Comparison of ENCODE assay signal across 27 cellular contexts in genomic region chr13:63088226-63088625, GRCh38.
DNase-seq lines count a peak whose midpoint lies in the region; ATAC-seq, FAIRE-seq and TF ChIP-seq lines count a peak whose summit lies in the region.
"Had no signal": no experiment of that assay in that cellular context is flagged by ENCODE, and none has a peak within 500 bp of the region (broad histone marks: within the 10 kb centered on the region; RNA-seq: fewer than 3 reads in every experiment).

No MANE protein-coding gene starts in this region.

- no peak for FAIRE-seq in GM12878 (lab: Jason Lieb, UNC)
- FAIRE-seq: A204.1, GM18507, small intestine had no signal

- TF ChIP-seq CTCF in left ventricle myocardium inferior (IDR thresholded peaks at IDR 0.05; ENCODE audit: borderline replicate concordance) (no peak), GM12878 (IDR thresholded peaks at IDR 0.05 in 2 of 3, conservative IDR thresholded peaks at IDR 0.05 in 1 of 3; ENCODE audit: control insufficient read depth in 2 of 3, extremely low read depth in 1 of 3, insufficient read depth in 1 of 3, low read depth in 3 of 3, low read length in 3 of 3) (no peak)

- intact Hi-C loops in Right ventricle myocardium superior (cut with DNase I), result no loop called here
- intact Hi-C loops in left ventricle myocardium inferior (cut with micrococcal nuclease), result no loop called here
- intact Hi-C loops in GM12878 (cut with micrococcal nuclease; ENCODE audit: unreplicated experiment), result no loop called here
- intact Hi-C loops in right cardiac atrium (cut with DNase I), result no loop called here
- intact Hi-C loops in activated T-helper 1 cell treated with anti-CD3 and anti-CD28 coated beads, Interleukin-12 subunit alpha, Interleukin-12 subunit beta, Interleukin-2, Interleukin-4 antibody, amounts not matched to agents 30 ng/mL and 10 ng/mL and 1 ng/mL, durations not matched to agents 14 hours and 24 hours and 36 hours (cut with micrococcal nuclease), result no loop called here

- CTCF ChIA-PET in GM12878 (lab: Yijun Ruan, JAX), result no interaction called here

- no peaks in the 10 kb centered on the region for H3K4me1 Mint-ChIP-seq in activated T-helper 1 cell treated with anti-CD3 and anti-CD28 coated beads, Interleukin-12 subunit alpha, Interleukin-12 subunit beta, Interleukin-2, Interleukin-4 antibody, amounts not matched to agents 30 ng/mL and 10 ng/mL and 1 ng/mL, durations not matched to agents 14 hours and 24 hours and 36 hours (ENCODE audit: low read depth)
- H3K4me1 Mint-ChIP-seq: neural crest cell had no signal

- no peak for DNase-seq in Right ventricle myocardium superior
- no peak for DNase-seq in left ventricle myocardium inferior
- DNase-seq in GM12878 (ENCODE audit: low read depth, low spot score), result no peak
- DNase-seq in right cardiac atrium, result peak in 2 of 3 donors; percentile 11 to 38
- DNase-seq in DMS 273 (lab: John Stamatoyannopoulos, UW; ENCODE audit: unreplicated experiment), result no peak
- no peak for DNase-seq in activated T-cell treated with anti-CD3 and anti-CD28 coated beads, Interleukin-2, amount 50 U/mL, for 1 hour
- no peak for DNase-seq in activated T-helper 1 cell treated with anti-CD3 and anti-CD28 coated beads, Interleukin-12 subunit alpha, Interleukin-12 subunit beta, Interleukin-2, Interleukin-4 antibody, amounts not matched to agents 30 ng/mL and 10 ng/mL and 1 ng/mL, durations not matched to agents 14 hours and 24 hours and 36 hours (ENCODE audit: low spot score)
- DNase-seq: activated gamma-delta T cell treated with Interleukin-2 at 50 U/mL for 16 hours; amniotic stem cell; central memory CD4-positive, alpha-beta T cell; EL; HFFc6; left colon; MM.1S; NCI-H146; NCI-H2171 treated with DMSO at 0.1 percent for 48 hours; NCI-H526; small intestine; stimulated activated naive CD4-positive, alpha-beta T cell; transverse colon had no signal

- H3K9me3 ChIP-seq in left ventricle myocardium inferior (replicated peaks) (peaks cover 10% of the 10 kb centered on the region), GM12878 (replicated peaks; ENCODE audit: control insufficient read depth, insufficient read depth, low read length) (no peaks in the 10 kb centered on the region), right cardiac atrium (ENCODE audit: control insufficient read depth, low read length) (no peaks in the 10 kb centered on the region)
- H3K9me3 ChIP-seq: prostate gland, transverse colon had no signal

- H3K36me3 Mint-ChIP-seq in activated T-helper 1 cell treated with anti-CD3 and anti-CD28 coated beads, Interleukin-12 subunit alpha, Interleukin-12 subunit beta, Interleukin-2, Interleukin-4 antibody, amounts not matched to agents 30 ng/mL and 10 ng/mL and 1 ng/mL, durations not matched to agents 14 hours and 24 hours and 36 hours (ENCODE audit: low read depth), result no peaks in the 10 kb centered on the region

- SMC1A ChIA-PET in GM12878 (lab: Charles Lee; ENCODE audit: uncharacterized antibody, unreplicated experiment), result no interaction called here

- RAD21 ChIA-PET in GM12878 (lab: Charles Lee; ENCODE audit: unreplicated experiment), result no interaction called here

- no peaks in the 10 kb centered on the region for H3K9me3 Mint-ChIP-seq in activated T-helper 1 cell treated with anti-CD3 and anti-CD28 coated beads, Interleukin-12 subunit alpha, Interleukin-12 subunit beta, Interleukin-2, Interleukin-4 antibody, amounts not matched to agents 30 ng/mL and 10 ng/mL and 1 ng/mL, durations not matched to agents 14 hours and 24 hours and 36 hours

- H3K27ac Mint-ChIP-seq in activated T-helper 1 cell treated with anti-CD3 and anti-CD28 coated beads, Interleukin-12 subunit alpha, Interleukin-12 subunit beta, Interleukin-2, Interleukin-4 antibody, amounts not matched to agents 30 ng/mL and 10 ng/mL and 1 ng/mL, durations not matched to agents 14 hours and 24 hours and 36 hours, result no peak overlapping the region
- H3K27ac Mint-ChIP-seq: HFFc6; T-helper 1 cell treated with Interleukin-12 subunit alpha and Interleukin-12 subunit beta and Interleukin-4 antibody, amounts not matched to agents 30 μg/mL and 1 μg/mL, for 36 hours had no signal

- H3K4me3 ChIP-seq in left ventricle myocardium inferior (no peak overlapping the region), GM12878 (no peak overlapping the region), right cardiac atrium (ENCODE audit: low read length) (no peak overlapping the region)
- H3K4me3 ChIP-seq: prostate gland, transverse colon had no signal

- no peak for TF ChIP-seq RAD21 in GM12878 (IDR thresholded peaks at IDR 0.05; ENCODE audit: insufficient read depth, low read depth, low read length)

- POLR2A ChIA-PET in GM12878 (lab: Charles Lee), result no interaction called here

- WGBS in GM12878 (ENCODE audit: insufficient coverage, insufficient replicate concordance, low lambda C conversion rate, missing lambda C conversion rate), result 0% methylated on average over 1 of the region's 1 CpG
- WGBS in right cardiac atrium, result 49% methylated on average over 1 of the region's 1 CpG

- no peak overlapping the region for H2AFZ ChIP-seq in GM12878 (ENCODE audit: control insufficient read depth, low read depth, low read length)

- TF ChIP-seq EP300 in GM12878 (IDR thresholded peaks at IDR 0.05; ENCODE audit: borderline replicate concordance in 1 of 2, control insufficient read depth in 1 of 2, low read depth in 2 of 2, low read length in 2 of 2), result no peak

- H3K79me2 ChIP-seq in GM12878 (ENCODE audit: control insufficient read depth, insufficient read depth, low read length), result no peaks in the 10 kb centered on the region

- no peaks in the 10 kb centered on the region for H3K36me3 ChIP-seq in left ventricle myocardium inferior
- H3K36me3 ChIP-seq in GM12878 (ENCODE audit: control insufficient read depth in 2 of 2, insufficient read depth in 2 of 2, low read length in 1 of 2), result no peaks in the 10 kb centered on the region
- H3K36me3 ChIP-seq: prostate gland, transverse colon had no signal

- no TSS peak for BruUV-seq in GM12878 (replicated peaks; lab: Mats Ljungman, UMichigan)

- H3K4me1 ChIP-seq in left ventricle myocardium inferior (no peaks in the 10 kb centered on the region), GM12878 (ENCODE audit: control insufficient read depth, insufficient read depth, low read length) (no peaks in the 10 kb centered on the region), right cardiac atrium (ENCODE audit: control insufficient read depth, insufficient read depth, low read length) (no peaks in the 10 kb centered on the region)
- H3K4me1 ChIP-seq: prostate gland, transverse colon had no signal

- no peaks in the 10 kb centered on the region for H3K27me3 Mint-ChIP-seq in activated T-helper 1 cell treated with anti-CD3 and anti-CD28 coated beads, Interleukin-12 subunit alpha, Interleukin-12 subunit beta, Interleukin-2, Interleukin-4 antibody, amounts not matched to agents 30 ng/mL and 10 ng/mL and 1 ng/mL, durations not matched to agents 14 hours and 24 hours and 36 hours (ENCODE audit: insufficient read depth)

- in situ Hi-C loops in GM12878 (cut with MboI), result no loop called here

- H3K9ac ChIP-seq in GM12878 (ENCODE audit: control insufficient read depth, insufficient read depth, low read length), result no peak overlapping the region

- H4K20me1 ChIP-seq in GM12878 (ENCODE audit: control insufficient read depth, insufficient read depth), result no peaks in the 10 kb centered on the region

- no peaks in the 10 kb centered on the region for H3K27me3 ChIP-seq in left ventricle myocardium inferior (ENCODE audit: low read depth)
- H3K27me3 ChIP-seq in GM12878 (replicated peaks in 1 of 2; ENCODE audit: control insufficient read depth in 2 of 2, insufficient read depth in 2 of 2, low read length in 1 of 2), result no peaks in the 10 kb centered on the region
- no peaks in the 10 kb centered on the region for H3K27me3 ChIP-seq in right cardiac atrium (ENCODE audit: control insufficient read depth, insufficient read depth)
- H3K27me3 ChIP-seq: transverse colon had no signal

- ATAC-seq in Right ventricle myocardium superior (ENCODE audit: poor library complexity) (peak; percentile 56), GM12878 (peak; percentile 26; the same call in 2 of the 3 replicates), right cardiac atrium (peak; percentile 65 to 70), HG02763 (IDR thresholded peaks at IDR 0.05; ENCODE audit: unreplicated experiment) (no peak)
- ATAC-seq: left colon had no signal

- H3K4me2 ChIP-seq in GM12878 (ENCODE audit: control insufficient read depth, insufficient read depth), result no peak overlapping the region

- TF ChIP-seq POLR2A in GM12878 (IDR thresholded peaks at IDR 0.05; ENCODE audit: low read depth, low read length), result no peak

- H3K4me3 Mint-ChIP-seq in activated T-helper 1 cell treated with anti-CD3 and anti-CD28 coated beads, Interleukin-12 subunit alpha, Interleukin-12 subunit beta, Interleukin-2, Interleukin-4 antibody, amounts not matched to agents 30 ng/mL and 10 ng/mL and 1 ng/mL, durations not matched to agents 14 hours and 24 hours and 36 hours, result no peak overlapping the region
- H3K4me3 Mint-ChIP-seq: HFFc6; neural crest cell; T-helper 1 cell treated with Interleukin-12 subunit alpha and Interleukin-12 subunit beta and Interleukin-4 antibody, amounts not matched to agents 30 μg/mL and 1 μg/mL, for 36 hours had no signal

- no peak overlapping the region for H3K27ac ChIP-seq in left ventricle myocardium inferior (replicated peaks)
- H3K27ac ChIP-seq in GM12878 (ENCODE audit: control insufficient read depth, insufficient read depth), result no peak overlapping the region
- no peak overlapping the region for H3K27ac ChIP-seq in right cardiac atrium (ENCODE audit: low read length)
- H3K27ac ChIP-seq: epithelial cell of prostate, prostate gland, transverse colon had no signal

TF ChIP-seq in GM12878, 131 proteins besides CTCF, POLR2A, EP300 and RAD21 (continues in another document):
- TF ChIP-seq FOXM1 (IDR thresholded peaks at IDR 0.05; ENCODE audit: low read depth, low read length), result no peak
- TF ChIP-seq YY1 (IDR thresholded peaks at IDR 0.05; ENCODE audit: low read depth, low read length), result no peak
- no peak for TF ChIP-seq SKIL (IDR thresholded peaks at IDR 0.05; ENCODE audit: low read depth, poor library complexity, severe bottlenecking)
- no peak for TF ChIP-seq TCF7 (IDR thresholded peaks at IDR 0.05; ENCODE audit: borderline replicate concordance)

Comparison
In these comparisons a context has a peak if more than half of its experiments do, and no peak if none do; other contexts are left out.
1. DNase-seq: peak in right cardiac atrium (2 of 3); none in Right ventricle myocardium superior (single experiment), left ventricle myocardium inferior (single experiment), GM12878 (single experiment), DMS 273 (single experiment), activated T-cell treated with anti-CD3 and anti-CD28 coated beads, Interleukin-2, amount 50 U/mL, for 1 hour (single experiment) and activated T-helper 1 cell treated with anti-CD3 and anti-CD28 coated beads, Interleukin-12 subunit alpha, Interleukin-12 subunit beta, Interleukin-2, Interleukin-4 antibody, amounts not matched to agents 30 ng/mL and 10 ng/mL and 1 ng/mL, durations not matched to agents 14 hours and 24 hours and 36 hours (single experiment).